Comparison of ENCODE assay signal across 17 cellular contexts in genomic region chr17:20996724-20997615, GRCh38. TPM values are rescaled to one million over a fixed set of nuclear protein-coding genes. Genes with fewer than 3 reads are reported as not detected.
DNase-seq lines count a peak whose midpoint lies in the region; ATAC-seq and TF ChIP-seq lines count a peak whose summit lies in the region.
"Had no signal": no experiment of that assay in that cellular context is flagged by ENCODE, and none has a peak within 500 bp of the region (broad histone marks: within the 10 kb centered on the region; RNA-seq: fewer than 3 reads in every experiment).

No MANE protein-coding gene starts in this region.

- no peaks in the 10 kb centered on the region for H3K9me3 Mint-ChIP-seq in activated CD8-positive, alpha-beta T cell treated with anti-CD3 and anti-CD28 coated beads for 36 hours
- H3K9me3 Mint-ChIP-seq in activated naive CD8-positive, alpha-beta T cell treated with anti-CD3 and anti-CD28 coated beads, Interleukin-2, amount 50 U/mL, for 24 hours: no peaks in the 10 kb centered on the region

- H3K27me3 ChIP-seq in RWPE2 (ENCODE audit: insufficient read depth, poor library complexity, severe bottlenecking) (no peaks in the 10 kb centered on the region), hepatocyte (no peaks in the 10 kb centered on the region), sigmoid colon (no peaks in the 10 kb centered on the region)
- H3K27me3 ChIP-seq: ovary, SJSA1, stomach had no signal

- ATAC-seq in RWPE2 (ENCODE audit: low read depth) (peak; percentile 15; the same call in 2 of the 3 replicates), HG02798 (IDR thresholded peaks at IDR 0.05; ENCODE audit: poor library complexity, unreplicated experiment) (no peak)
- no peak for ATAC-seq in activated CD8-positive, alpha-beta T cell treated with anti-CD3 and anti-CD28 coated beads for 36 hours
- no peak for ATAC-seq in activated naive CD8-positive, alpha-beta T cell treated with anti-CD3 and anti-CD28 coated beads, Interleukin-2, amount 50 U/mL, for 24 hours
- ATAC-seq: activated CD8-positive, alpha-beta T cell treated with anti-CD3 and anti-CD28 coated beads, Interleukin-2, amount 10 ng/mL, durations not matched to agents 7 days and 5 days; esophagus mucosa; sciatic nerve had no signal

- no peak overlapping the region for H2AFZ ChIP-seq in hepatocyte

- peaks cover 35% of the 10 kb centered on the region for H3K4me1 Mint-ChIP-seq in activated CD8-positive, alpha-beta T cell treated with anti-CD3 and anti-CD28 coated beads for 36 hours (ENCODE audit: low read depth)
- H3K4me1 Mint-ChIP-seq in activated naive CD8-positive, alpha-beta T cell treated with anti-CD3 and anti-CD28 coated beads, Interleukin-2, amount 50 U/mL, for 24 hours: peaks cover 29% of the 10 kb centered on the region

- H3K4me3 Mint-ChIP-seq in activated CD8-positive, alpha-beta T cell treated with anti-CD3 and anti-CD28 coated beads for 36 hours: no peak overlapping the region
- H3K4me3 Mint-ChIP-seq in activated naive CD8-positive, alpha-beta T cell treated with anti-CD3 and anti-CD28 coated beads, Interleukin-2, amount 50 U/mL, for 24 hours: no peak overlapping the region
- H3K4me3 Mint-ChIP-seq: activated CD8-positive, alpha-beta T cell treated with anti-CD3 and anti-CD28 coated beads, Interleukin-2, amount 10 ng/mL, durations not matched to agents 7 days and 5 days had no signal

- no peak for TF ChIP-seq CTCF in RWPE2 (IDR thresholded peaks at IDR 0.05; ENCODE audit: poor library complexity, severe bottlenecking)
- TF ChIP-seq CTCF in hepatocyte (IDR thresholded peaks at IDR 0.05; ENCODE audit: poor library complexity): no peak
- TF ChIP-seq CTCF in sigmoid colon (IDR thresholded peaks at IDR 0.05): no peak
- no peak for TF ChIP-seq CTCF in activated CD8-positive, alpha-beta T cell treated with anti-CD3 and anti-CD28 coated beads for 36 hours (IDR thresholded peaks at IDR 0.05)

- no peak overlapping the region for H3K4me3 ChIP-seq in RWPE2 (ENCODE audit: severe bottlenecking)
- no peak overlapping the region for H3K4me3 ChIP-seq in hepatocyte
- H3K4me3 ChIP-seq in sigmoid colon: no peak overlapping the region
- H3K4me3 ChIP-seq: ovary, SJSA1, stomach had no signal

- no peak overlapping the region for H3K27ac ChIP-seq in RWPE2 (ENCODE audit: poor library complexity, severe bottlenecking)
- no peak overlapping the region for H3K27ac ChIP-seq in hepatocyte
- H3K27ac ChIP-seq in sigmoid colon: peak overlapping the region in 3 of 4 donors; percentile 4 to 19 (median 13)
- H3K27ac ChIP-seq: SJSA1 had no signal

- no peak overlapping the region for H3K4me2 ChIP-seq in hepatocyte

- TF ChIP-seq EP300 in sigmoid colon (IDR thresholded peaks at IDR 0.05): no peak

- H3K4me1 ChIP-seq in RWPE2 (ENCODE audit: insufficient read depth, poor library complexity, severe bottlenecking) (no peaks in the 10 kb centered on the region), hepatocyte (ENCODE audit: insufficient read depth) (no peaks in the 10 kb centered on the region), sigmoid colon (peaks cover 0 to 67% (median 58%) of the 10 kb centered on the region in 4 donors)

- H3K36me3 ChIP-seq in RWPE2 (ENCODE audit: low read depth) (peaks cover 18% of the 10 kb centered on the region), hepatocyte (replicated peaks; ENCODE audit: insufficient read depth, low read depth) (no peaks in the 10 kb centered on the region), sigmoid colon (peaks cover 0 to 11% (median under 1%) of the 10 kb centered on the region in 4 donors)
- H3K36me3 ChIP-seq: ovary had no signal

- H3K27ac Mint-ChIP-seq in activated CD8-positive, alpha-beta T cell treated with anti-CD3 and anti-CD28 coated beads for 36 hours: no peak overlapping the region
- H3K27ac Mint-ChIP-seq in activated naive CD8-positive, alpha-beta T cell treated with anti-CD3 and anti-CD28 coated beads, Interleukin-2, amount 50 U/mL, for 24 hours: no peak overlapping the region

- TF ChIP-seq POLR2A in sigmoid colon (IDR thresholded peaks at IDR 0.05): no peak

- peaks cover 15% of the 10 kb centered on the region for H3K79me2 ChIP-seq in hepatocyte

- peaks cover 14% of the 10 kb centered on the region for H3K36me3 Mint-ChIP-seq in activated CD8-positive, alpha-beta T cell treated with anti-CD3 and anti-CD28 coated beads for 36 hours (ENCODE audit: low read depth)
- H3K36me3 Mint-ChIP-seq in activated naive CD8-positive, alpha-beta T cell treated with anti-CD3 and anti-CD28 coated beads, Interleukin-2, amount 50 U/mL, for 24 hours (ENCODE audit: low read depth): peaks cover 13% of the 10 kb centered on the region

- H3K9me3 ChIP-seq in RWPE2 (ENCODE audit: severe bottlenecking) (no peaks in the 10 kb centered on the region), hepatocyte (ENCODE audit: low read depth) (no peaks in the 10 kb centered on the region), sigmoid colon (no peaks in the 10 kb centered on the region)
- H3K9me3 ChIP-seq: ovary, SJSA1, stomach had no signal

- WGBS in hepatocyte (ENCODE audit: low lambda C conversion rate, missing lambda C conversion rate): 85% methylated on average over 12 of the region's 12 CpGs
- 76 to 79% methylated on average over 12 of the region's 12 CpGs for WGBS in sigmoid colon, 2 donors

- H3K27me3 Mint-ChIP-seq in activated CD8-positive, alpha-beta T cell treated with anti-CD3 and anti-CD28 coated beads for 36 hours: no peaks in the 10 kb centered on the region
- H3K27me3 Mint-ChIP-seq in activated naive CD8-positive, alpha-beta T cell treated with anti-CD3 and anti-CD28 coated beads, Interleukin-2, amount 50 U/mL, for 24 hours: no peaks in the 10 kb centered on the region

- intact Hi-C loops in sigmoid colon (cut with DNase I): loop anchor here (5.0 kb wide), 1 partner anchor 70 kb away; no protein-coding TSS in a partner anchor
- intact Hi-C loops in activated CD8-positive, alpha-beta T cell treated with anti-CD3 and anti-CD28 coated beads for 36 hours (cut with micrococcal nuclease): no loop called here

- CTCF ChIA-PET in activated CD8-positive, alpha-beta T cell treated with anti-CD3 and anti-CD28 coated beads for 36 hours (lab: Charles Lee): no interaction called here

- no peaks in the 10 kb centered on the region for H3K9me2 ChIP-seq in hepatocyte (replicated peaks; ENCODE audit: insufficient read depth)

- DNase-seq in NCI-H82 (lab: John Stamatoyannopoulos, UW): peak; percentile 63
- no peak for DNase-seq in NCI-H82 treated with DMSO at 0.1 percent for 48 hours (lab: John Stamatoyannopoulos, UW; ENCODE audit: unreplicated experiment)
- no peak for DNase-seq in RWPE2 (ENCODE audit: low spot score)
- peak; percentile 8 for DNase-seq in hepatocyte (ENCODE audit: low spot score)
- peak; percentile 52 for DNase-seq in sigmoid colon
- DNase-seq in activated CD8-positive, alpha-beta T cell treated with anti-CD3 and anti-CD28 coated beads for 36 hours: no peak
- no peak for DNase-seq in activated naive CD8-positive, alpha-beta T cell treated with anti-CD3 and anti-CD28 coated beads, Interleukin-2, amount 50 U/mL, for 24 hours
- DNase-seq: 8988T; activated CD4-positive, CD25-positive, alpha-beta regulatory T cell; activated CD8-positive, alpha-beta T cell treated with anti-CD3 and anti-CD28 coated beads, Interleukin-2, amount 10 ng/mL, durations not matched to agents 7 days and 5 days; NCI-H1417 treated with DMSO at 0.1 percent for 48 hours; ovary; stomach had no signal

- peaks cover 33% of the 10 kb centered on the region for H4K20me1 ChIP-seq in hepatocyte (ENCODE audit: insufficient read depth, poor library complexity, severe bottlenecking)

- POLR2A ChIA-PET in activated CD8-positive, alpha-beta T cell treated with anti-CD3 and anti-CD28 coated beads for 36 hours (lab: Charles Lee): no interaction called here

RNA-seq across cellular contexts. Expression of gene USP22, which starts 45.8 kb away (rescaled TPM):
- 142 and 157 TPM in 2 replicates for total RNA-seq in hepatocyte
- polyA plus RNA-seq in hepatocyte: 84.0 and 84.9 TPM in 2 replicates
- 10 to 100 TPM; 68.8 to 84.2 (median 83.4) TPM for total RNA-seq in sigmoid colon
- 10 to 100 TPM; 25.2 to 71.2 (median 30.1) TPM for polyA plus RNA-seq in sigmoid colon
- total RNA-seq in activated CD8-positive, alpha-beta T cell treated with anti-CD3 and anti-CD28 coated beads for 36 hours: 100 to 1,000 TPM; 149 to 153 TPM

Comparison
In these comparisons a context has a peak if more than half of its experiments do, and no peak if none do; other contexts are left out.
1. DNase-seq: peak in NCI-H82 (single experiment), hepatocyte (single experiment) and sigmoid colon (single experiment); none in NCI-H82 treated with DMSO at 0.1 percent for 48 hours (single experiment), RWPE2 (single experiment), activated CD8-positive, alpha-beta T cell treated with anti-CD3 and anti-CD28 coated beads for 36 hours (single experiment) and activated naive CD8-positive, alpha-beta T cell treated with anti-CD3 and anti-CD28 coated beads, Interleukin-2, amount 50 U/mL, for 24 hours (single experiment).
2. H3K27ac ChIP-seq: peak in sigmoid colon (3 of 4); none in RWPE2 (single experiment) and hepatocyte (single experiment).